In the genomic region with DNA sequence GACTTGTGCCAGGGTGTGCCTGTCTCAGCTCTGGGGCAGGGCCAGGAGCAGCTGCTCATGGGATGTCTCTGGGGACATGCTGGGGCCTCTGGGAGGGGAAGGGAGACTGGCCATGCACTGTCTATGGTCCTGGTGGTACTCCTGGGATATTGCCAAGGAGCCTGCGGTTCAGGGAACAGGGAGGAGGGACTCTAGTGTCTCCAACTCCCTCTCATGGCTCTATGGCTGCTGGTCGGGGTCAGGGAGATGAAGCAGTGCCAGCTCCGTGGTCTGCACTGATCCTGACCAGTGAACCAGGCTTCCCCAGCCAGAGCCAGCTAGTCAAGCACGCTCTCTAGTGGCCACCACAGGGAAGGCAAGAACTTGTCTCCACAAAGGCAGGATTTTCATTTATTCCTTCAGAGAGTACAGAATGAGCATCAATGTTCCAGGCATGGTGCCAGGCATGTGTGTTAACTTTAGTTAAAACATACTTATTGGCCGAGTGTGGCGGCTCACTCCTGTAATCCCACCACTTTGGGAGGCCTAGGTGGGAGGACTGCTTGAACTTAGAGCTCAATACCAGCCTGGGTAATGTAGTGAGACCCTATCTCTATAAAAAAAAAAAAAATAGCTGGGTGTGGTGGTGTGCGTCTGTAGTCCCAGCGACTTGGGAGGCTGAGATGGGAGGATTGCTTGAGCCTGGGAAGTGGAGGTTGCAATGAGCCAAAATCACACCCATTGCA, we compare ENCODE assay signal across 8 cellular contexts. TPM values are rescaled to one million over a fixed set of nuclear protein-coding genes. Genes with fewer than 3 reads are reported as not detected.
DNase-seq lines count a peak whose midpoint lies in the region; ATAC-seq and TF ChIP-seq lines count a peak whose summit lies in the region.

No MANE protein-coding gene starts in this region.

- H3K4me3 ChIP-seq in HFF-Myc (replicated peaks; ENCODE audit: low read depth, low read length): no peak overlapping the region
- H3K4me3 ChIP-seq in choroid plexus epithelial cell (ENCODE audit: low read depth, low read length): no peak overlapping the region

- ATAC-seq in left lobe of liver (peak; percentile 97), HG03520 (IDR thresholded peaks at IDR 0.05; ENCODE audit: unreplicated experiment) (no peak)

- TF ChIP-seq CTCF in HFF-Myc (IDR thresholded peaks at IDR 0.05; ENCODE audit: low read depth, low read length, missing control alignments) (peak; percentile 97), choroid plexus epithelial cell (conservative IDR thresholded peaks at IDR 0.05; ENCODE audit: low read depth, low read length) (peak; percentile 99)

- DNase-seq in C1 segment of cervical spinal cord (lab: John Stamatoyannopoulos, UW): peak in 12 of 14 donors; percentile 57 to 82 (median 77)
- peak; percentile 90 for DNase-seq in HFF-Myc (ENCODE audit: extremely low read depth, low read depth)
- peak; percentile 64 for DNase-seq in NCI-H526 treated with DMSO at 0.1 percent for 48 hours (lab: John Stamatoyannopoulos, UW)
- DNase-seq in activated CD4-positive, alpha-beta T cell treated with anti-CD3 and anti-CD28 coated beads for 1 hour: peak; percentile 42
- peak; percentile 96 for DNase-seq in choroid plexus epithelial cell (ENCODE audit: low read depth)
- DNase-seq in left lobe of liver (ENCODE audit: low spot score): peak; percentile 84
- DNase-seq in stimulated activated CD4-positive, alpha-beta T cell treated with anti-CD3 and anti-CD28 coated beads, Interleukin-4, amount 100 ng/mL, for 48 hours (ENCODE audit: low read depth in 2 of 2): peak; percentile 53 to 58

RNA-seq across cellular contexts. Expression of a gene that starts 2.5 kb away (rescaled TPM):
- 0.63 TPM for total RNA-seq in left lobe of liver

RNA-seq across cellular contexts. Expression of a gene that starts 19.8 kb away (rescaled TPM):
- 938 TPM for total RNA-seq in left lobe of liver

RNA-seq across cellular contexts. Expression of a gene that starts 30.3 kb away (rescaled TPM):
- total RNA-seq in left lobe of liver: 4.0 TPM

RNA-seq across cellular contexts. Expression of a gene that starts 56.3 kb away (rescaled TPM):
- 15.0 TPM for total RNA-seq in left lobe of liver

Comparison
In these comparisons a context has a peak if more than half of its experiments do, and no peak if none do; other contexts are left out.
1. DNase-seq: peak in every context shown above with its lines; median percentile 96 in choroid plexus epithelial cell; 90 in HFF-Myc; 84 in left lobe of liver; 77 in C1 segment of cervical spinal cord; 64 in NCI-H526 treated with DMSO at 0.1 percent for 48 hours; 56 in stimulated activated CD4-positive, alpha-beta T cell treated with anti-CD3 and anti-CD28 coated beads, Interleukin-4, amount 100 ng/mL, for 48 hours; 42 in activated CD4-positive, alpha-beta T cell treated with anti-CD3 and anti-CD28 coated beads for 1 hour.